Comparison of ENCODE assay signal across 9 cellular contexts in genomic region chr17:72877348-72877747, GRCh38.
"Had no signal": no experiment of that assay in that cellular context is flagged by ENCODE, and none has a peak within 500 bp of the region (broad histone marks: within the 10 kb centered on the region; RNA-seq: fewer than 3 reads in every experiment).

No MANE protein-coding gene starts in this region.

- H3K4me2 ChIP-seq: GM23338, KMS-11 had no signal

- FAIRE-seq: H1, H54 had no signal

- H3K9ac ChIP-seq: KMS-11 had no signal

- H3K4me1 Mint-ChIP-seq: GM23338, H9, IgD-negative memory B cell had no signal

- ATAC-seq: GM23338 had no signal

- H3K4me3 ChIP-seq: GM23338 had no signal

- H3K4me3 Mint-ChIP-seq: GM23338, H9 had no signal

- H2AFZ ChIP-seq: GM23338 had no signal

- H3K27ac ChIP-seq: HL-60, KMS-11 had no signal

- H3K27ac Mint-ChIP-seq: GM23338, H9, IgD-negative memory B cell had no signal

- H3K27me3 Mint-ChIP-seq: IgD-negative memory B cell had no signal

- DNase-seq: H9, HCEC 1CT, KBM-7 had no signal
